In the genomic region with DNA sequence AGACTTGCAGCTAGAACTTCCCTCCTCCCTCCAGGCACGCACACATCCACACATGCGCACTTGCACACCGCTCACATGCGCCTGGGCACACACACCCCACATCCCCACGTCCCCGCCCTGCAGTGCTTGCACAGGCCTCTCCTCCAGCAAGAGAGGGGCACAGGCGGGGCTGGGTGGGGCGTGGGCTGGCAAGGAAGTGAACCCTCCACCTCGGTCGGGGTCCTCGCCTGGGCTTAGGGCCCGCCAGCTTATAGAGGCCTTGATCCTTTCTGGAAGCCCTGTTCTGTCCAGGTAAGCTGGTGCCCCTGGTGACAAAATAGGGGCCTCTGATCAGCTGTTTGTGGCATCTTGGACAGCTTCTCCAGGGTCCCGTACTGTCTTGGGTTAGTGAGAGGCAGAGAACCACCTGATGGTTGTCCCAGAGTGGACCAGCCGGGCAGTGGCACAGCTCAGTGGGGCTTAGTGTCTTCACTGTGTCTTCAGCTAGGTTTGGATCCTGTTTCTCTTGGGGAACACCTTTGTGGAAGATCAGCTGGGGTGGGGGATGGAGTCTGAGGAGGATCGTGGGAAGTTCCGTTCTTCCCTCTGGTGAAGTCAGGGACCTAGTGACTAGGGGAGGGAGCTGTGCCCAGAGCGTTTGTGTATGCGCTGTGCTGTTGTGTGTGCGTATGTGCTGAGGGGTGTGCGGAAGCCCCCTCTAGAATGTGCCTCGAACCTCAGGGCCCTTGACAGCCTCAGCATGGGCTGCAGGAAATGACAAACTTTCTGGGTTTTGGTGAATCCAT, we compare ENCODE assay signal across 30 cellular contexts. TPM values are rescaled to one million over a fixed set of nuclear protein-coding genes. Genes with fewer than 3 reads are reported as not detected.
DNase-seq lines count a peak whose midpoint lies in the region; ATAC-seq, FAIRE-seq and TF ChIP-seq lines count a peak whose summit lies in the region.
"Had no signal": no experiment of that assay in that cellular context is flagged by ENCODE, and none has a peak within 500 bp of the region (broad histone marks: within the 10 kb centered on the region; RNA-seq: fewer than 3 reads in every experiment).

No MANE protein-coding gene starts in this region.

- H2AFZ ChIP-seq in H1 (ENCODE audit: low read length), result no peak overlapping the region

- peak; percentile 44 for DNase-seq in activated effector memory CD4-positive, alpha-beta T cell treated with anti-CD3 and anti-CD28 coated beads, Interleukin-2, amount 50 U/mL, for 16 hours
- DNase-seq in activated effector memory CD4-positive, alpha-beta T cell treated with Interleukin-2 at 50 U/mL for 16 hours, result no peak
- peak in 1 of 2 experiments; percentile 53 for DNase-seq in H1 (ENCODE audit: low read depth in 1 of 2, low spot score in 2 of 2)
- DNase-seq in lower lobe of right lung, result peak; percentile 46
- no peak for DNase-seq in urothelium cell line (ENCODE audit: low spot score)
- no peak for DNase-seq in GM19240 (ENCODE audit: insufficient read length, low spot score)
- DNase-seq: activated CD4-positive, alpha-beta T cell treated with anti-CD3 and anti-CD28 coated beads, Interleukin-2, amount 50 U/mL, for 48 hours; activated CD4-positive, CD25-positive, alpha-beta regulatory T cell treated with anti-CD3 and anti-CD28 coated beads, Interleukin-2, amount 50 U/mL, for 72 hours; Calu3; DMS79 treated with DMSO at 0.1 percent for 48 hours; GOT3; hippocampal formation; immature natural killer cell; MG63; midbrain; naive thymus-derived CD4-positive, alpha-beta T cell; NCI-H2029; NCI-H526; NK-92 treated with Interleukin-12 subunit alpha and Interleukin-12 subunit beta, amount 100 ng/mL, for 24 hours; nucleus accumbens; psoas muscle; stimulated activated CD4-positive, alpha-beta T cell treated with anti-CD3 and anti-CD28 coated beads, Interleukin-4, amount 100 ng/mL, for 24 hours; T-helper 17 cell had no signal

- H3K79me1 ChIP-seq in H1 (ENCODE audit: low read depth, low read length), result no peaks in the 10 kb centered on the region

- H4K8ac ChIP-seq in H1 (ENCODE audit: extremely low read depth, insufficient read depth, low read length), result no peak overlapping the region

- no peak overlapping the region; the same call in 1 of the 2 replicates for H2BK5ac ChIP-seq in H1 (ENCODE audit: low read depth, low read length)

- H3K9ac ChIP-seq in H1 (replicated peaks in 1 of 4; ENCODE audit: extremely low read depth in 1 of 4, low read depth in 3 of 4, low read length in 3 of 4), result no peak overlapping the region
- H3K9ac ChIP-seq: KMS-11 had no signal

- H3K79me2 ChIP-seq in H1 (ENCODE audit: control insufficient read depth in 1 of 2, insufficient read depth in 2 of 2, low read length in 2 of 2), result no peaks in the 10 kb centered on the region

- H3K56ac ChIP-seq in H1 (replicated peaks; ENCODE audit: insufficient read length, low read depth, low read length), result no peak overlapping the region

- H2AK5ac ChIP-seq in H1 (ENCODE audit: low read depth, low read length), result no peak overlapping the region

- no peak overlapping the region for H3K4me2 ChIP-seq in H1 (ENCODE audit: insufficient read depth in 1 of 2, low read depth in 2 of 2, low read length in 2 of 2)
- H3K4me2 ChIP-seq: KMS-11 had no signal

- peaks cover 0 to 6% of the 10 kb centered on the region in 2 experiments for H4K20me1 ChIP-seq in H1 (replicated peaks in 1 of 2; ENCODE audit: control insufficient read depth in 1 of 2, insufficient read depth in 2 of 2, low read length in 2 of 2)

- peak overlapping the region; percentile 53; the same call in 1 of the 2 replicates for H2BK15ac ChIP-seq in H1 (ENCODE audit: low read length)

- CTCF ChIA-PET in H1 (lab: Charles Lee; ENCODE audit: partially characterized antibody), result interaction anchor here (0.5 to 14.5 kb wide), 13 partner anchors 9 to 844 kb away, joined by 3 to 171 read pairs (median 4); a partner anchor contains a TSS

- intact Hi-C loops in lower lobe of right lung (cut with DNase I), result no loop called here

- no peak for TF ChIP-seq POLR2A in H1 (IDR thresholded peaks at IDR 0.05; ENCODE audit: control extremely low read depth in 1 of 2, low read depth in 2 of 2, low read length in 2 of 2)

- no peak overlapping the region for H2BK120ac ChIP-seq in H1 (replicated peaks; ENCODE audit: low read depth, low read length)

- H3K27me3 ChIP-seq in H1 (replicated peaks in 1 of 4; ENCODE audit: control insufficient read depth in 3 of 4, extremely low read depth in 1 of 4, insufficient read depth in 3 of 4, low read length in 3 of 4), result peaks cover 49 to 87% (median 78%) of the 10 kb centered on the region in 4 experiments
- peaks cover 41% of the 10 kb centered on the region for H3K27me3 ChIP-seq in lower lobe of right lung (ENCODE audit: low read depth)
- H3K27me3 ChIP-seq: MG63 had no signal

- H3K23ac ChIP-seq in H1 (ENCODE audit: insufficient read length), result no peak overlapping the region

- TF ChIP-seq CTCF in H1 (IDR thresholded peaks at IDR 0.05; ENCODE audit: control extremely low read depth in 1 of 3, insufficient read depth in 1 of 3, low read depth in 1 of 3, low read length in 3 of 3) (no peak), lower lobe of right lung (IDR thresholded peaks at IDR 0.05) (no peak)

- H3K4me3 ChIP-seq in H1 (ENCODE audit: extremely low read depth in 1 of 4, insufficient read depth in 2 of 4, low read depth in 3 of 4, low read length in 4 of 4) (no peak overlapping the region), lower lobe of right lung (no peak overlapping the region)
- H3K4me3 ChIP-seq: MG63, psoas muscle, tibial nerve had no signal

- no peaks in the 10 kb centered on the region for H3K9me3 ChIP-seq in H1 (ENCODE audit: insufficient read depth in 2 of 2, low read depth in 1 of 2, low read length in 1 of 2)
- no peaks in the 10 kb centered on the region for H3K9me3 ChIP-seq in lower lobe of right lung
- H3K9me3 ChIP-seq: MG63, psoas muscle, tibial nerve had no signal

- H3K4ac ChIP-seq in H1 (replicated peaks; ENCODE audit: insufficient read length, low read depth, low read length), result no peak overlapping the region

- no peak overlapping the region for H4K5ac ChIP-seq in H1 (ENCODE audit: insufficient read length, low read depth, low read length)

- no peak overlapping the region for H3K27ac ChIP-seq in H1 (ENCODE audit: low read depth, low read length)
- H3K27ac ChIP-seq in lower lobe of right lung, result peak overlapping the region; percentile 71
- H3K27ac ChIP-seq: HL-60, KMS-11, psoas muscle, tibial nerve had no signal

- no peak for ATAC-seq in lower lobe of right lung
- ATAC-seq in HG02852 (IDR thresholded peaks at IDR 0.05; ENCODE audit: unreplicated experiment), result no peak
- no peak for ATAC-seq in HG02642 (IDR thresholded peaks at IDR 0.05; ENCODE audit: poor library complexity, unreplicated experiment)
- ATAC-seq: left lobe of liver; naive thymus-derived CD4-positive, alpha-beta T cell; psoas muscle; T-helper 17 cell had no signal

- no peak for TF ChIP-seq EP300 in H1 (IDR thresholded peaks at IDR 0.05; ENCODE audit: borderline replicate concordance in 1 of 2, low read depth in 2 of 2, low read length in 2 of 2)

- no peak overlapping the region for H4K91ac ChIP-seq in H1 (replicated peaks; ENCODE audit: insufficient read length, low read length)

- H3K4me1 ChIP-seq in H1 (replicated peaks in 1 of 4; ENCODE audit: control insufficient read depth in 3 of 4, insufficient read depth in 4 of 4, low read length in 3 of 4) (peaks cover 4 to 28% (median 13%) of the 10 kb centered on the region in 4 experiments), lower lobe of right lung (peaks cover 22% of the 10 kb centered on the region)
- H3K4me1 ChIP-seq: psoas muscle had no signal

- H3K18ac ChIP-seq in H1 (ENCODE audit: extremely low read depth, low read length), result no peak overlapping the region

- no peaks in the 10 kb centered on the region; the same call in 1 of the 2 replicates for H3K23me2 ChIP-seq in H1 (ENCODE audit: low read depth, low read length)

- H2BK12ac ChIP-seq in H1 (ENCODE audit: low read depth, low read length), result no peak overlapping the region

- H2BK20ac ChIP-seq in H1 (ENCODE audit: low read length), result 0 out of 2 replicates have a peak overlapping the region, but pooled peaks have one; percentile 41

- WGBS in H1 (ENCODE audit: extremely low coverage in 1 of 2, insufficient coverage in 1 of 2, insufficient read length in 1 of 2, insufficient replicate concordance in 2 of 2, low coverage in 1 of 2, low lambda C conversion rate in 2 of 2, missing lambda C conversion rate in 1 of 2), 2 experiments, result 77% methylated on average over 21 of the region's 21 CpGs; no CpG with 5 or more reads in 1 of the 2 experiments

- H3K36me3 ChIP-seq in H1 (ENCODE audit: control insufficient read depth in 2 of 4, insufficient read depth in 4 of 4, low read length in 3 of 4) (no peaks in the 10 kb centered on the region), lower lobe of right lung (peaks cover 4% of the 10 kb centered on the region)
- H3K36me3 ChIP-seq: MG63, tibial nerve had no signal

- FAIRE-seq in H1 (lab: Jason Lieb, UNC), result no peak
- peak; percentile 63 for FAIRE-seq in urothelium cell line (lab: Jason Lieb, UNC)
- FAIRE-seq: TTC549 had no signal

- H3K14ac ChIP-seq in H1 (ENCODE audit: insufficient read length), result no peak overlapping the region

- POLR2A ChIA-PET in H1 (lab: Charles Lee; ENCODE audit: partially characterized antibody), result interaction anchor here (0.6 to 1.8 kb wide), 4 partner anchors 8 to 62 kb away, joined by 3 to 6 read pairs (median 4); a partner anchor contains a TSS

- no peak for TF ChIP-seq RAD21 in H1 (IDR thresholded peaks at IDR 0.05 in 1 of 2, conservative IDR thresholded peaks at IDR 0.05 in 1 of 2; ENCODE audit: low read depth in 2 of 2, low read length in 2 of 2)

TF ChIP-seq in H1, 55 proteins besides CTCF, POLR2A, EP300 and RAD21:
- TF ChIP-seq RNF2 (IDR thresholded peaks at IDR 0.05; ENCODE audit: borderline replicate concordance, low read depth, low read length, missing control alignments, poor library complexity, severe bottlenecking) (no peak), CTBP2 (IDR thresholded peaks at IDR 0.05; ENCODE audit: borderline replicate concordance, insufficient read depth, insufficient read length, low read length) (peak; percentile 85), EZH2 (IDR thresholded peaks at IDR 0.05; ENCODE audit: low read depth, low read length, severe bottlenecking) (peak; percentile 9)

RNA-seq across cellular contexts. Expression of a gene that starts 12.1 kb away (rescaled TPM):
- not detected in 2 replicates for total RNA-seq in H1 (2021; fragmentation: NEBNext Ultra II Directional; extraction: Animal tissue kit (Norgen Biotek cat#: 25700))
- 0.02 TPM in 1 of 2 replicates, not detected in the other for polyA plus RNA-seq in H1 (2011; rRNA removed)
- not detected for polyA plus RNA-seq in H1 (2011; cell fraction: cytosol; rRNA removed)
- not detected for polyA plus RNA-seq in H1 (2011; cell fraction: nucleus; rRNA removed)
- 0.15 to 0.34 TPM in 2 of 4 replicates, not detected in the others for polyA plus RNA-seq in H1 (2012, experiment 1 of 2)
- polyA plus RNA-seq in H1 (2012, experiment 2 of 2), result 0.04 TPM
- polyA plus RNA-seq in H1 (2013, experiment 1 of 2), result not detected
- 0.02 TPM for polyA plus RNA-seq in H1 (2013, experiment 2 of 2)
- polyA minus RNA-seq in H1 (2011; rRNA and poly(A)+ RNA removed), result not detected in 2 replicates
- not detected for polyA minus RNA-seq in H1 (2011; cell fraction: cytosol; rRNA and poly(A)+ RNA removed)
- not detected for polyA minus RNA-seq in H1 (2011; cell fraction: nucleus; rRNA and poly(A)+ RNA removed)
- total RNA-seq in lower lobe of right lung, result 22.3 TPM
- total RNA-seq: Calu3; left lobe of liver; naive thymus-derived CD4-positive, alpha-beta T cell; T-helper 17 cell; tibial nerve had no signal
- polyA plus RNA-seq: immature natural killer cell; naive thymus-derived CD4-positive, alpha-beta T cell; psoas muscle had no signal

Comparison
In these comparisons a context has a peak if more than half of its experiments do, and no peak if none do; other contexts are left out.
1. DNase-seq: peak in activated effector memory CD4-positive, alpha-beta T cell treated with anti-CD3 and anti-CD28 coated beads, Interleukin-2, amount 50 U/mL, for 16 hours (single experiment) and lower lobe of right lung (single experiment); none in activated effector memory CD4-positive, alpha-beta T cell treated with Interleukin-2 at 50 U/mL for 16 hours (single experiment), urothelium cell line (single experiment) and GM19240 (single experiment).
2. RNA of a gene that starts 12.1 kb away (total RNA-seq): 22.3 TPM in lower lobe of right lung (single experiment); not detected in H1; every median in the first group is over 10 times any median in the second.